Comparison of ENCODE assay signal across 10 cellular contexts in genomic region chr9:133589454-133590227, GRCh38. TPM values are rescaled to one million over a fixed set of nuclear protein-coding genes. Genes with fewer than 3 reads are reported as not detected.
A peak's percentile ranks its signal among the peaks of the same experiment; 100 is the strongest.
DNase-seq lines count a peak whose midpoint lies in the region; ATAC-seq and TF ChIP-seq lines count a peak whose summit lies in the region.
"Had no signal": no experiment of that assay in that cellular context is flagged by ENCODE, and none has a peak within 500 bp of the region (broad histone marks: within the 10 kb centered on the region; RNA-seq: fewer than 3 reads in every experiment).

No MANE protein-coding gene starts in this region.

- peaks cover 0 to 4% (median 0%) of the 10 kb centered on the region in 4 donors for H3K4me1 Mint-ChIP-seq in CD4-positive, CD25-positive, alpha-beta regulatory T cell
- H3K4me1 Mint-ChIP-seq in neural progenitor cell, result peaks cover 14% of the 10 kb centered on the region
- H3K4me1 Mint-ChIP-seq: immature natural killer cell had no signal

- POLR2A ChIA-PET in OCI-LY7 (lab: Charles Lee), result no interaction called here

- H4K20me1 ChIP-seq in OCI-LY7 (ENCODE audit: insufficient read depth, low read length), result no peaks in the 10 kb centered on the region
- no peaks in the 10 kb centered on the region for H4K20me1 ChIP-seq in neural progenitor cell (ENCODE audit: low read depth)

- H3K27ac ChIP-seq in CD4-positive, CD25-positive, alpha-beta regulatory T cell (ENCODE audit: insufficient read depth, low read length, poor library complexity, severe bottlenecking), result no peak overlapping the region
- H3K27ac ChIP-seq in OCI-LY7 (ENCODE audit: low read depth, low read length, poor library complexity, severe bottlenecking), result no peak overlapping the region
- no peak overlapping the region for H3K27ac ChIP-seq in neural progenitor cell

- peaks cover 3% of the 10 kb centered on the region for H3F3A ChIP-seq in neural progenitor cell (ENCODE audit: low read depth)

- no peaks in the 10 kb centered on the region for H3K4me1 ChIP-seq in CD4-positive, CD25-positive, alpha-beta regulatory T cell (ENCODE audit: control insufficient read depth, insufficient read depth, low read length, poor library complexity, severe bottlenecking)
- H3K4me1 ChIP-seq in OCI-LY7 (ENCODE audit: insufficient read depth, low read length, poor library complexity, severe bottlenecking), result peaks cover 26% of the 10 kb centered on the region
- peaks cover 11% of the 10 kb centered on the region for H3K4me1 ChIP-seq in neural progenitor cell

- CTCF ChIA-PET in OCI-LY7 (lab: Charles Lee; ENCODE audit: unreplicated experiment), result no interaction called here

- no peak overlapping the region for H3K9ac ChIP-seq in neural progenitor cell

- no peak overlapping the region for H3K27ac Mint-ChIP-seq in CD4-positive, CD25-positive, alpha-beta regulatory T cell
- H3K27ac Mint-ChIP-seq in neural progenitor cell, result no peak overlapping the region
- H3K27ac Mint-ChIP-seq: immature natural killer cell had no signal

- H3K4me2 ChIP-seq in OCI-LY7 (ENCODE audit: low read length), result no peak overlapping the region
- H3K4me2 ChIP-seq in neural progenitor cell, result no peak overlapping the region

- TF ChIP-seq CTCF in OCI-LY7 (conservative IDR thresholded peaks at IDR 0.05; ENCODE audit: low read length) (peak; percentile 93), neural progenitor cell (IDR thresholded peaks at IDR 0.05) (peak; percentile 68)

- H3K4me3 ChIP-seq in CD4-positive, CD25-positive, alpha-beta regulatory T cell (ENCODE audit: low read depth, low read length), result no peak overlapping the region
- H3K4me3 ChIP-seq in OCI-LY7 (ENCODE audit: low read depth, low read length, poor library complexity, severe bottlenecking), result no peak overlapping the region
- no peak overlapping the region for H3K4me3 ChIP-seq in neural progenitor cell

- ATAC-seq in CD4-positive, CD25-positive, alpha-beta regulatory T cell (ENCODE audit: low read depth in 2 of 2), result no peak
- ATAC-seq in HG02610 (IDR thresholded peaks at IDR 0.05; ENCODE audit: unreplicated experiment) (no peak), left colon (no peak)

- H3K9me3 Mint-ChIP-seq in CD4-positive, CD25-positive, alpha-beta regulatory T cell, result peaks cover 0 to 2% (median 0%) of the 10 kb centered on the region in 7 donors
- H3K9me3 Mint-ChIP-seq in neural progenitor cell, result peaks cover 13% of the 10 kb centered on the region
- H3K9me3 Mint-ChIP-seq: immature natural killer cell had no signal

- no TSS peak for BruUV-seq in OCI-LY7 (replicated peaks; lab: Mats Ljungman, UMichigan)

- intact Hi-C loops in OCI-LY7 (cut with micrococcal nuclease; ENCODE audit: unreplicated experiment) (loop anchor here (5.0 kb wide), 1 partner anchor 57 kb away; the partner anchor contains the start of gene ADAMTSL2), left colon (cut with DNase I, micrococcal nuclease) (no loop called here)

- H2AFZ ChIP-seq in OCI-LY7 (ENCODE audit: low read length) (no peak overlapping the region), neural progenitor cell (replicated peaks) (no peak overlapping the region)

- peaks cover 2% of the 10 kb centered on the region for H3K27me3 Mint-ChIP-seq in CD4-positive, CD25-positive, alpha-beta regulatory T cell
- H3K27me3 Mint-ChIP-seq in neural progenitor cell (ENCODE audit: insufficient read depth, low read depth), result peaks cover 19% of the 10 kb centered on the region

- peak; percentile 21 to 28 (median 25) for DNase-seq in CD4-positive, CD25-positive, alpha-beta regulatory T cell
- DNase-seq in OCI-LY7 (ENCODE audit: low spot score), result peak; percentile 66
- DNase-seq in activated naive CD4-positive, alpha-beta T cell treated with anti-CD3 and anti-CD28 coated beads, Interleukin-2, amount 50 U/mL, for 16 hours, result peak; percentile 46
- DNase-seq in neural progenitor cell (ENCODE audit: low spot score), result peak; percentile 45
- DNase-seq in medulla oblongata (ENCODE audit: extremely low spot score), result no peak
- DNase-seq in cerebellum (ENCODE audit: low spot score), result no peak
- no peak for DNase-seq in left colon
- DNase-seq: immature natural killer cell had no signal

- no peaks in the 10 kb centered on the region for H3K27me3 ChIP-seq in CD4-positive, CD25-positive, alpha-beta regulatory T cell (ENCODE audit: control insufficient read depth, insufficient read depth, low read length)
- H3K27me3 ChIP-seq in neural progenitor cell, result no peaks in the 10 kb centered on the region

- H3K9me2 ChIP-seq in OCI-LY7 (ENCODE audit: insufficient read depth, low read length), result no peaks in the 10 kb centered on the region

- no peaks in the 10 kb centered on the region for H3K36me3 ChIP-seq in CD4-positive, CD25-positive, alpha-beta regulatory T cell (ENCODE audit: control insufficient read depth, insufficient read depth, low read length)
- H3K36me3 ChIP-seq in OCI-LY7 (ENCODE audit: insufficient read depth, low read length) (no peaks in the 10 kb centered on the region), neural progenitor cell (no peaks in the 10 kb centered on the region)

- H3K9me3 ChIP-seq in CD4-positive, CD25-positive, alpha-beta regulatory T cell (ENCODE audit: control insufficient read depth in 2 of 2, low read length in 2 of 2), result no peaks in the 10 kb centered on the region
- peaks cover 5% of the 10 kb centered on the region; the same call in 1 of the 2 replicates for H3K9me3 ChIP-seq in OCI-LY7 (ENCODE audit: low read length)
- no peaks in the 10 kb centered on the region for H3K9me3 ChIP-seq in neural progenitor cell (ENCODE audit: low read depth)

- H3K36me3 Mint-ChIP-seq in CD4-positive, CD25-positive, alpha-beta regulatory T cell, result no peaks in the 10 kb centered on the region
- peaks cover 3% of the 10 kb centered on the region for H3K36me3 Mint-ChIP-seq in neural progenitor cell
- H3K36me3 Mint-ChIP-seq: immature natural killer cell had no signal

- H3K79me2 ChIP-seq in OCI-LY7 (ENCODE audit: insufficient read depth, low read depth, low read length), result no peaks in the 10 kb centered on the region
- no peaks in the 10 kb centered on the region for H3K79me2 ChIP-seq in neural progenitor cell (ENCODE audit: low read depth)

- no peak overlapping the region for H3K4me3 Mint-ChIP-seq in CD4-positive, CD25-positive, alpha-beta regulatory T cell
- H3K4me3 Mint-ChIP-seq in neural progenitor cell, result no peak overlapping the region
- H3K4me3 Mint-ChIP-seq: immature natural killer cell had no signal

RNA-seq across cellular contexts. Expression of gene FAM163B, which starts 19.5 kb away (rescaled TPM):
- total RNA-seq in CD4-positive, CD25-positive, alpha-beta regulatory T cell, result not detected
- polyA plus RNA-seq in CD4-positive, CD25-positive, alpha-beta regulatory T cell, result not detected
- 7.8 and 8.9 TPM in 2 replicates for total RNA-seq in OCI-LY7 (2014; rRNA removed; shearing (Covaris generic))
- total RNA-seq in OCI-LY7 (2022), result 2.6 and 3.6 TPM in 2 replicates
- total RNA-seq in neural progenitor cell (ENCODE audit: low replicate concordance), result 0.31 TPM in 1 of 2 replicates, not detected in the other
- 2.7 TPM for total RNA-seq in cerebellum
- 1 to 10 TPM in 1 of 2 donors, under 1 TPM in 1; 0.27 to 1.2 TPM for total RNA-seq in left colon
- total RNA-seq: T-helper 1 cell treated with Interleukin-12 subunit alpha and Interleukin-12 subunit beta and Interleukin-4 antibody, amounts not matched to agents 30 ng/mL and 1 ng/mL, for 36 hours had no signal
- polyA plus RNA-seq: immature natural killer cell had no signal

RNA-seq across cellular contexts. Expression of gene DBH, which starts 46.5 kb away (rescaled TPM):
- 0.12 TPM for total RNA-seq in CD4-positive, CD25-positive, alpha-beta regulatory T cell
- not detected for polyA plus RNA-seq in CD4-positive, CD25-positive, alpha-beta regulatory T cell
- not detected in 2 replicates for total RNA-seq in OCI-LY7 (2014; rRNA removed; shearing (Covaris generic))
- total RNA-seq in OCI-LY7 (2022) (not detected in 2 replicates), neural progenitor cell (ENCODE audit: low replicate concordance) (not detected in 2 replicates), cerebellum (0.91 TPM), left colon (not detected)
- polyA plus RNA-seq: immature natural killer cell had no signal

RNA-seq across cellular contexts. Expression of gene ADAMTSL2, which starts 55.1 kb away (rescaled TPM):
- total RNA-seq in CD4-positive, CD25-positive, alpha-beta regulatory T cell, result not detected
- polyA plus RNA-seq in CD4-positive, CD25-positive, alpha-beta regulatory T cell, result not detected
- 0.88 and 1.0 TPM in 2 replicates for total RNA-seq in OCI-LY7 (2014; rRNA removed; shearing (Covaris generic))
- total RNA-seq in OCI-LY7 (2022) (not detected in 2 replicates), neural progenitor cell (ENCODE audit: low replicate concordance) (0.30 and 0.99 TPM in 2 replicates), cerebellum (1.8 TPM), left colon (1 to 10 TPM; 1.2 to 1.3 TPM)
- total RNA-seq: T-helper 1 cell treated with Interleukin-12 subunit alpha and Interleukin-12 subunit beta and Interleukin-4 antibody, amounts not matched to agents 30 ng/mL and 1 ng/mL, for 36 hours had no signal
- polyA plus RNA-seq: immature natural killer cell had no signal

Comparison
In these comparisons a context has a peak if more than half of its experiments do, and no peak if none do; other contexts are left out.
1. DNase-seq: peak in CD4-positive, CD25-positive, alpha-beta regulatory T cell (3 of 3), OCI-LY7 (single experiment), activated naive CD4-positive, alpha-beta T cell treated with anti-CD3 and anti-CD28 coated beads, Interleukin-2, amount 50 U/mL, for 16 hours (single experiment) and neural progenitor cell (single experiment); none in medulla oblongata (single experiment), cerebellum (single experiment) and left colon (0 of 2).